20 cellular contexts compared by ENCODE assay signal in the genomic region with DNA sequence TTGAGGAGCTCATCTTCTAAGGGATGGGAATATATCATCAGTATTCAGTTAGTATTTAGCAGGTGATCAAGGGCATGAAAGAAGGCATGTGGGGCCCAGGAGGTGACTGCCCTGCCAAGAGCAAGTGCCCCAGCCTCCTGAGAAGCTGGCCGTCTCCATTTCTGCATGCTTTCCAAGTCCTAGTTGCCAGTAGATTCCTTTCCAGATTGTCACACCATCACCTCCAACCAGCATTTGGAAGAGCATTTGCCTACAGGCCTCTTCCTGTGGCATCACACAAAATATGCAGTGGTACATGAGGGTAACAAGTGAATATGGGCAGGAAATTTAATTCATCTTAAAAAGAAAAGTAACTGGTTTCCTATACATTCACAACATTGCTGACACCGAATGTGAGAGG. TPM values are rescaled to one million over a fixed set of nuclear protein-coding genes. Genes with fewer than 3 reads are reported as not detected.
DNase-seq lines count a peak whose midpoint lies in the region; ATAC-seq lines count a peak whose summit lies in the region.
"Had no signal": no experiment of that assay in that cellular context is flagged by ENCODE, and none has a peak within 500 bp of the region (broad histone marks: within the 10 kb centered on the region; RNA-seq: fewer than 3 reads in every experiment).

No MANE protein-coding gene starts in this region.

- DNase-seq in activated naive CD4-positive, alpha-beta T cell treated with anti-CD3 and anti-CD28 coated beads for 36 hours, result no peak
- no peak for DNase-seq in activated naive CD4-positive, alpha-beta T cell treated with Interleukin-2 at 50 U/mL for 16 hours
- DNase-seq in T-cell, result no peak
- no peak for DNase-seq in central memory CD8-positive, alpha-beta T cell (ENCODE audit: low spot score in 2 of 2)
- no peak for DNase-seq in ecto neural progenitor cell (ENCODE audit: low spot score)
- DNase-seq in NCI-H1694 treated with DMSO at 0.1 percent for 48 hours (lab: John Stamatoyannopoulos, UW), result no peak
- DNase-seq in NCI-H774 (lab: John Stamatoyannopoulos, UW), result no peak
- DNase-seq: activated CD4-positive, alpha-beta T cell treated with anti-CD3 and anti-CD28 coated beads, Interleukin-2, amount 50 U/mL, for 48 hours; activated gamma-delta T cell treated with Interleukin-2 at 50 U/mL for 16 hours; brain microvascular endothelial cell; Caco-2; dermis blood vessel endothelial cell; left lung; NCI-H187 treated with DMSO at 0.1 percent for 48 hours; NCI-H510A; right lobe of liver; SJCRH30; substantia nigra; T1000 had no signal

- CTCF ChIA-PET in activated naive CD4-positive, alpha-beta T cell treated with anti-CD3 and anti-CD28 coated beads for 36 hours (lab: Charles Lee), result interaction anchor here (1.1 to 2.5 kb wide), 5 partner anchors 27 to 61 kb away, joined by 3 to 6 read pairs (median 4); no protein-coding TSS in a partner anchor
- CTCF ChIA-PET in T-cell (lab: Charles Lee), result interaction anchor here (0.6 to 1.7 kb wide), 4 partner anchors 24 to 60 kb away, joined by 3 to 4 read pairs (median 4); no protein-coding TSS in a partner anchor

- POLR2A ChIA-PET in T-cell (lab: Charles Lee), result interaction anchor here in 1 of 2 donors (1.1 kb wide), 1 partner anchor 48 kb away, joined by 3 read pairs; no protein-coding TSS in a partner anchor

- H3K36me3 Mint-ChIP-seq in activated naive CD4-positive, alpha-beta T cell treated with anti-CD3 and anti-CD28 coated beads for 36 hours (ENCODE audit: low read depth), result peaks cover 70% of the 10 kb centered on the region
- H3K36me3 Mint-ChIP-seq in T-cell, result peaks cover 27% of the 10 kb centered on the region
- H3K36me3 Mint-ChIP-seq in central memory CD8-positive, alpha-beta T cell (ENCODE audit: insufficient read depth), result peaks cover 16% of the 10 kb centered on the region

- H3K9ac ChIP-seq in stomach smooth muscle (ENCODE audit: low read length in 2 of 2), result no peak overlapping the region

- H3K9me3 ChIP-seq in stomach smooth muscle (ENCODE audit: control insufficient read depth in 2 of 2, low read length in 2 of 2), result no peaks in the 10 kb centered on the region
- H3K9me3 ChIP-seq: Caco-2, left lung, right lobe of liver, SJCRH30 had no signal

- H3K9me3 Mint-ChIP-seq in activated naive CD4-positive, alpha-beta T cell treated with anti-CD3 and anti-CD28 coated beads for 36 hours, result no peaks in the 10 kb centered on the region
- no peaks in the 10 kb centered on the region for H3K9me3 Mint-ChIP-seq in T-cell
- H3K9me3 Mint-ChIP-seq in central memory CD8-positive, alpha-beta T cell, result no peaks in the 10 kb centered on the region

- H3K27me3 ChIP-seq in stomach smooth muscle (ENCODE audit: control insufficient read depth in 1 of 2, insufficient read depth in 2 of 2, low read length in 2 of 2), result no peaks in the 10 kb centered on the region
- H3K27me3 ChIP-seq: brain microvascular endothelial cell, left lung, right lobe of liver, SJCRH30 had no signal

- peaks cover 98% of the 10 kb centered on the region for H3K4me1 Mint-ChIP-seq in activated naive CD4-positive, alpha-beta T cell treated with anti-CD3 and anti-CD28 coated beads for 36 hours (ENCODE audit: low read depth)
- peaks cover 96 to 98% (median 97%) of the 10 kb centered on the region in 3 donors for H3K4me1 Mint-ChIP-seq in T-cell
- peaks cover 94% of the 10 kb centered on the region for H3K4me1 Mint-ChIP-seq in central memory CD8-positive, alpha-beta T cell

- H3K27me3 Mint-ChIP-seq in activated naive CD4-positive, alpha-beta T cell treated with anti-CD3 and anti-CD28 coated beads for 36 hours (ENCODE audit: low read depth), result no peaks in the 10 kb centered on the region
- no peaks in the 10 kb centered on the region for H3K27me3 Mint-ChIP-seq in T-cell
- no peaks in the 10 kb centered on the region for H3K27me3 Mint-ChIP-seq in central memory CD8-positive, alpha-beta T cell

- H3K27ac ChIP-seq in stomach smooth muscle (ENCODE audit: low read length), result peak overlapping the region; percentile 20
- H3K27ac ChIP-seq: brain microvascular endothelial cell, left lung, right lobe of liver, SJCRH30 had no signal

- peak overlapping the region; percentile 98 for H3K27ac Mint-ChIP-seq in activated naive CD4-positive, alpha-beta T cell treated with anti-CD3 and anti-CD28 coated beads for 36 hours
- peak overlapping the region; percentile 77 to 95 for H3K27ac Mint-ChIP-seq in T-cell
- H3K27ac Mint-ChIP-seq in central memory CD8-positive, alpha-beta T cell (ENCODE audit: low read depth), result peak overlapping the region; percentile 89

- H3K4me3 Mint-ChIP-seq in activated naive CD4-positive, alpha-beta T cell treated with anti-CD3 and anti-CD28 coated beads for 36 hours, result peak overlapping the region; percentile 29
- H3K4me3 Mint-ChIP-seq in T-cell, result peak overlapping the region in 1 of 3 donors; percentile 6
- H3K4me3 Mint-ChIP-seq in central memory CD8-positive, alpha-beta T cell, result peak overlapping the region; percentile 2

- intact Hi-C loops in activated naive CD4-positive, alpha-beta T cell treated with anti-CD3 and anti-CD28 coated beads for 36 hours (cut with micrococcal nuclease), result no loop called here

- H3K4me3 ChIP-seq in stomach smooth muscle (ENCODE audit: low read length in 2 of 2), result no peak overlapping the region
- H3K4me3 ChIP-seq: left lung, right lobe of liver, SJCRH30 had no signal

- no peak for ATAC-seq in T-cell (replicated peaks in 1 of 4)
- ATAC-seq in central memory CD8-positive, alpha-beta T cell (replicated peaks; ENCODE audit: extremely low read depth, poor library complexity, severe bottlenecking), result peak; percentile 38
- ATAC-seq: left lung, right lobe of liver had no signal

- H3K36me3 ChIP-seq in stomach smooth muscle (ENCODE audit: control insufficient read depth in 2 of 2, insufficient read depth in 2 of 2, low read length in 2 of 2), result no peaks in the 10 kb centered on the region
- H3K36me3 ChIP-seq: brain microvascular endothelial cell, left lung, right lobe of liver, SJCRH30 had no signal

- H3K4me1 ChIP-seq in stomach smooth muscle (ENCODE audit: control insufficient read depth, insufficient read depth, low read length), result peaks cover 31% of the 10 kb centered on the region
- H3K4me1 ChIP-seq: right lobe of liver had no signal

RNA-seq across cellular contexts. Expression of a gene that starts 7.5 kb away (rescaled TPM):
- total RNA-seq in activated naive CD4-positive, alpha-beta T cell treated with anti-CD3 and anti-CD28 coated beads for 36 hours, result 100 to 1,000 TPM; 141 to 142 TPM
- total RNA-seq in T-cell, result 100 to 1,000 TPM; 128 to 145 (median 135) TPM
